In the genomic region with DNA sequence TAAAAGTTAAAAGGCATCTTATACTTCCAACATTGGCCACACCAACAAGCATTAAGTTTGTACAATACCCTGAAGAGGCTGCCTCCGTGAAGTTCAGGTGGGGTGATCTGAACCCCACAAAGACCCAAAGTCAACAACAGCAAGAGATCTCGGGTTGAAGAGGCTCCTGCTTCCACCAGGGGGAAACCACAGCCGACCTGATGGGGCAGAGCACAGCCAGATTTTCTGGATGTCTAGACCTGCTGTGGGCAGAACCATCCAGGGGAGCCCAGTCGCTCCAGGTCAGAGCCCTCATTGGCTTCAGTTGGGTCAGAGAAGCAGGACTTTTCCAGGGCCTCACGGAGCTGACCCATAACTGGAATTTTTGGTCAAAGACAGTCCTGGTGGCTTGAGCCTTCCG, we compare ENCODE assay signal across 16 cellular contexts.
DNase-seq lines count a peak whose midpoint lies in the region; ATAC-seq and TF ChIP-seq lines count a peak whose summit lies in the region.
"Had no signal": no experiment of that assay in that cellular context is flagged by ENCODE, and none has a peak within 500 bp of the region (broad histone marks: within the 10 kb centered on the region; RNA-seq: fewer than 3 reads in every experiment).

No MANE protein-coding gene starts in this region.

- TF ChIP-seq CTCF in AG09309 (IDR thresholded peaks at IDR 0.05; ENCODE audit: control insufficient read depth, insufficient read depth, low read depth, low read length, missing control alignments) (peak; percentile 29), GM12874 (IDR thresholded peaks at IDR 0.05; ENCODE audit: insufficient read depth, low read depth, low read length) (peak; percentile 11; the same call in 1 of the 2 replicates), astrocyte of the spinal cord (IDR thresholded peaks at IDR 0.05; ENCODE audit: low read depth, low read length) (peak; percentile 14)

- H3K4me3 ChIP-seq in AG09309 (ENCODE audit: control insufficient read depth, low read depth, low read length) (no peak overlapping the region), astrocyte of the spinal cord (ENCODE audit: low read depth, low read length) (no peak overlapping the region)
- H3K4me3 ChIP-seq: colonic mucosa had no signal

- DNase-seq in AG09309 (ENCODE audit: low read depth): no peak
- no peak for DNase-seq in astrocyte of the spinal cord (ENCODE audit: low read depth, low spot score)
- peak; percentile 33 for DNase-seq in iPS-NIHi11 (ENCODE audit: low spot score)
- DNase-seq in ACHN: no peak
- DNase-seq in stimulated activated CD4-positive, alpha-beta T cell treated with anti-CD3 and anti-CD28 coated beads, Interleukin-4, amount 100 ng/mL, for 4 hours: no peak
- DNase-seq: activated CD4-positive, alpha-beta T cell treated with anti-CD3 and anti-CD28 coated beads, Interleukin-2, amount 50 U/mL, for 1 hour; activated gamma-delta T cell; colonic mucosa; glutamatergic neuron; HCEC 1CT; NCI-H1694; stimulated activated naive CD4-positive, alpha-beta T cell treated with Interleukin-2 at 50 U/mL for 16 hours had no signal

- no peak for ATAC-seq in GM19351 (IDR thresholded peaks at IDR 0.05; ENCODE audit: unreplicated experiment)
- ATAC-seq in HG03565 (IDR thresholded peaks at IDR 0.05; ENCODE audit: unreplicated experiment): no peak
- ATAC-seq: T-cell had no signal

- in situ Hi-C loops in astrocyte of the spinal cord (cut with HindIII; ENCODE audit: low sequenced_read_pairs) (no loop called here), ACHN (cut with HindIII; ENCODE audit: low pct_ligation_motif_present, low pct_unique_long_range_greater_than_20kb, low sequenced_read_pairs) (no loop called here)
